Comparison of ENCODE assay signal across 17 cellular contexts in the genomic region with DNA sequence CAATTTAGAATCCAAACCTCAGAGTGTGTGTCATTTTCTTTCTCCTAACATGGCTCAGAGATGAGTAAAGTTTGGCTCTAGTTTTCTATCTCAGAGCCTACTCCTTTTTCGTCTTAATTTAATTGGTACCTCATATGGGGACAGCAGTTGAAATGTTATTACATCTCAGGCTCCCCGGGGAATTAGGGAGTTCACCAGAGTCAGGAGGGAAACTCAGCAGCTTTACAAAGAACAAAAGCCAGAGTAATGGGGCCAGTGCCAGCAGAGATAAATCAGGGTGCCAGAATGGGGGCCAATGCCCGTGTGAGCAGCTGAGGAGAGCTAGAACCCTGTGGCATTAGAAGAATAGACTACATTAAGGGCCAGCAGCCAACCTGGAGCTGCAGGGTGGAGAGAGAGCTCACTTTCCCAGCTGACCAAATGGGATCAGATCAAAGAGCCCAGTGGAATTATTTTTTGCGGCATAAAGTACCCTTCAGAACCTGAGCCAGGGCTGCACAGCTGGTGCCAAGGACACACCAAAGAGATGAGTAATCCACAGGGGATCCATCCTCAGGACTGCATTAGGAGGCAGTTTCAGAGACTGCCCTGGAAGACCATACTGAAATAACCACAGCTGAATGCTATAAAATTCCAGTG.
DNase-seq lines count a peak whose midpoint lies in the region; TF ChIP-seq lines count a peak whose summit lies in the region.
"Had no signal": no experiment of that assay in that cellular context is flagged by ENCODE, and none has a peak within 500 bp of the region (broad histone marks: within the 10 kb centered on the region; RNA-seq: fewer than 3 reads in every experiment).

No MANE protein-coding gene starts in this region.

- peak; percentile 54 for DNase-seq in GM04504 (ENCODE audit: low read depth)
- DNase-seq in RPMI7951 (ENCODE audit: low read depth), result peak; percentile 94
- DNase-seq in foreskin fibroblast, result peak; percentile 29 to 64
- DNase-seq in activated CD4-positive, alpha-beta T cell treated with anti-CD3 and anti-CD28 coated beads, Interleukin-2, amount 50 U/mL, for 48 hours, result no peak
- DNase-seq in H7, result no peak
- DNase-seq in islet precursor cell, result no peak
- no peak for DNase-seq in activated naive CD4-positive, alpha-beta T cell treated with Interleukin-2 at 50 U/mL for 16 hours
- DNase-seq: activated CD4-positive, alpha-beta T cell treated with anti-CD3 and anti-CD28 coated beads, Interleukin-2, amount 50 U/mL, for 1 hour; activated T-cell treated with anti-CD3 and anti-CD28 coated beads, Interleukin-2, amount 50 U/mL, for 72 hours; CD4-positive, CD25-positive, alpha-beta regulatory T cell; heart right ventricle; kidney glomerular epithelial cell; NCI-H1048; NCI-H510A treated with DMSO at 0.1 percent for 48 hours; stimulated activated CD4-positive, alpha-beta T cell treated with anti-CD3 and anti-CD28 coated beads, Interleukin-2, amount 100 ng/mL, for 24 hours; T-helper 2 cell had no signal

- H3K9me3 ChIP-seq in skeletal muscle satellite cell (replicated peaks; ENCODE audit: low read length), result no peaks in the 10 kb centered on the region
- H3K9me3 ChIP-seq: heart right ventricle had no signal

- no peaks in the 10 kb centered on the region for H3K36me3 ChIP-seq in skeletal muscle satellite cell (ENCODE audit: insufficient read depth, low read length)
- H3K36me3 ChIP-seq in H7 (replicated peaks; ENCODE audit: control insufficient read depth, insufficient read depth, low read length), result no peaks in the 10 kb centered on the region
- H3K36me3 ChIP-seq: heart right ventricle had no signal

- H3K9ac ChIP-seq in skeletal muscle satellite cell (ENCODE audit: low read depth, low read length), result no peak overlapping the region

- H3K4me2 ChIP-seq in skeletal muscle satellite cell (ENCODE audit: low read length), result peak overlapping the region; percentile 62

- H3K27me3 ChIP-seq in skeletal muscle satellite cell (ENCODE audit: control insufficient read depth, insufficient read depth, low read length), result no peaks in the 10 kb centered on the region
- H3K27me3 ChIP-seq in H7 (ENCODE audit: control insufficient read depth, insufficient read depth, low read length), result no peaks in the 10 kb centered on the region
- H3K27me3 ChIP-seq: heart right ventricle had no signal

- H3K4me3 ChIP-seq in foreskin fibroblast (ENCODE audit: low read depth in 1 of 2, low read length in 2 of 2), result no peak overlapping the region
- H3K4me3 ChIP-seq in skeletal muscle satellite cell (ENCODE audit: low read length), result no peak overlapping the region
- no peak overlapping the region for H3K4me3 ChIP-seq in H7 (ENCODE audit: insufficient read depth, low read depth, low read length)
- H3K4me3 ChIP-seq: heart right ventricle had no signal

- H3K4me1 ChIP-seq in skeletal muscle satellite cell (ENCODE audit: control insufficient read depth, insufficient read depth, low read length), result peaks cover 15% of the 10 kb centered on the region
- H3K4me1 ChIP-seq: heart right ventricle had no signal

- no peak for TF ChIP-seq CTCF in foreskin fibroblast (IDR thresholded peaks at IDR 0.05; ENCODE audit: low read depth, low read length)

Comparison
In these comparisons a context has a peak if more than half of its experiments do, and no peak if none do; other contexts are left out.
1. DNase-seq: peak in GM04504 (single experiment), RPMI7951 (single experiment) and foreskin fibroblast (2 of 2); none in activated CD4-positive, alpha-beta T cell treated with anti-CD3 and anti-CD28 coated beads, Interleukin-2, amount 50 U/mL, for 48 hours (0 of 2), H7 (single experiment), islet precursor cell (single experiment) and activated naive CD4-positive, alpha-beta T cell treated with Interleukin-2 at 50 U/mL for 16 hours (single experiment).